15 cellular contexts compared by ENCODE assay signal in the genomic region with DNA sequence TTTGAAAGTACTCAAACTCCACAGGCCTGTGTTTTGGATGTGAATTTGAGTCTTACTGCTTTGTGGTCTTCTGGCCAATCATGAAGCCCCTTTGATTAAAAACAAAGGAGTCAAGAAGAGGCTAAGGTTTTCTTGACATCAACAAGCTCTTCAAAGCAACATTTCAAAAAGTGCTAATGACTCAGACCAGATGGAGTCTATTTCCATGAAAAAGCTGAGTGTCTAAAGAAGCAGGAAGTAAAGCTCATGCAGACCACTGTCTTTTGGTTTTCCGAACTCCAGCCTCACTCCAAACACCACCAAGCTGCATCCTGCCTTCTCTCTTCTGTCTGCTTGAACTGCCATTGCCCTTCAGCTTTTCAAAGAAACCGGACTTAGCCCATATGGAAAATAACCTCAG.
DNase-seq lines count a peak whose midpoint lies in the region; ATAC-seq, FAIRE-seq and TF ChIP-seq lines count a peak whose summit lies in the region.
"Had no signal": no experiment of that assay in that cellular context is flagged by ENCODE, and none has a peak within 500 bp of the region (broad histone marks: within the 10 kb centered on the region; RNA-seq: fewer than 3 reads in every experiment).

No MANE protein-coding gene starts in this region.

- peak; percentile 91 for FAIRE-seq in endometrium (lab: Jason Lieb, UNC)

- H3K27ac ChIP-seq in HUES48 (ENCODE audit: low read depth, low read length), result peak overlapping the region; percentile 55
- peak overlapping the region; percentile 66 for H3K27ac ChIP-seq in mesodermal cell (ENCODE audit: low read depth, low read length, severe bottlenecking)
- no peak overlapping the region for H3K27ac ChIP-seq in transverse colon
- H3K27ac ChIP-seq: BLaER1 treated with 17β-estradiol and CSF1 and Interleukin-3, amounts not matched to agents 10 nM and 100 nM; HL-60; KMS-11 had no signal

- ATAC-seq in GM18868 (IDR thresholded peaks at IDR 0.05; ENCODE audit: unreplicated experiment), result no peak
- ATAC-seq: PC-3 had no signal

- H3K36me3 ChIP-seq in HUES48 (ENCODE audit: control insufficient read depth, insufficient read depth, low read length) (no peaks in the 10 kb centered on the region), mesodermal cell (ENCODE audit: control insufficient read depth, insufficient read depth, low read length) (no peaks in the 10 kb centered on the region), transverse colon (no peaks in the 10 kb centered on the region)
- H3K36me3 ChIP-seq: BLaER1 treated with 17β-estradiol and CSF1 and Interleukin-3, amounts not matched to agents 10 nM and 100 nM had no signal

- DNase-seq in hypothalamus (lab: John Stamatoyannopoulos, UW) (no peak), GM10266 (ENCODE audit: extremely low spot score) (no peak), transverse colon (no peak)
- DNase-seq: DMS 273 treated with DMSO at 0.1 percent for 48 hours, NCI-H1092, NCI-H2227 treated with DMSO at 0.1 percent for 48 hours, NCI-H524 treated with DMSO at 0.1 percent for 48 hours, PC-3 had no signal

- H3K4me3 ChIP-seq in HUES48 (ENCODE audit: low read depth, low read length), result no peak overlapping the region
- no peak overlapping the region for H3K4me3 ChIP-seq in mesodermal cell (ENCODE audit: extremely low read depth, insufficient read depth, low read length, poor library complexity, severe bottlenecking)
- no peak overlapping the region for H3K4me3 ChIP-seq in transverse colon
- H3K4me3 ChIP-seq: BLaER1 treated with 17β-estradiol and CSF1 and Interleukin-3, amounts not matched to agents 10 nM and 100 nM had no signal

- H3K4me1 ChIP-seq in HUES48 (ENCODE audit: control insufficient read depth, insufficient read depth, low read length) (peaks cover 6% of the 10 kb centered on the region), mesodermal cell (ENCODE audit: control insufficient read depth, insufficient read depth, low read length, poor library complexity, severe bottlenecking) (peaks cover 44% of the 10 kb centered on the region), transverse colon (peaks cover 0 to 20% (median 7%) of the 10 kb centered on the region in 4 donors)

- no peak for TF ChIP-seq POLR2A in transverse colon (IDR thresholded peaks at IDR 0.05)

- TF ChIP-seq CTCF in GM10266 (IDR thresholded peaks at IDR 0.05; ENCODE audit: control insufficient read depth, insufficient read depth, low read depth, missing control alignments) (no peak), transverse colon (IDR thresholded peaks at IDR 0.05) (no peak)

- in situ Hi-C loops in transverse colon (cut with MboI; ENCODE audit: low pct_ligation_motif_present in 1 of 4, low pct_unique_long_range_greater_than_20kb in 1 of 4, low sequenced_read_pairs in 3 of 4), result no loop called here

- no peak overlapping the region for H3K9ac ChIP-seq in HUES48 (ENCODE audit: low read depth, low read length)
- H3K9ac ChIP-seq: BLaER1 treated with 17β-estradiol and CSF1 and Interleukin-3, amounts not matched to agents 10 nM and 100 nM; KMS-11 had no signal

- intact Hi-C loops in transverse colon (cut with DNase I; ENCODE audit: low total_unique reads), result no loop called here

- H3K9me3 ChIP-seq in HUES48 (ENCODE audit: control insufficient read depth, insufficient read depth, low read length), result no peaks in the 10 kb centered on the region
- H3K9me3 ChIP-seq in mesodermal cell (ENCODE audit: control insufficient read depth, low read length), result no peaks in the 10 kb centered on the region
- H3K9me3 ChIP-seq in transverse colon, result no peaks in the 10 kb centered on the region
- H3K9me3 ChIP-seq: BLaER1 treated with 17β-estradiol and CSF1 and Interleukin-3, amounts not matched to agents 10 nM and 100 nM had no signal

- H3K27me3 ChIP-seq in HUES48 (ENCODE audit: control insufficient read depth, insufficient read depth, low read length) (no peaks in the 10 kb centered on the region), transverse colon (no peaks in the 10 kb centered on the region)
- H3K27me3 ChIP-seq: BLaER1 treated with 17β-estradiol and CSF1 and Interleukin-3, amounts not matched to agents 10 nM and 100 nM had no signal

- no peak for TF ChIP-seq EP300 in transverse colon (IDR thresholded peaks at IDR 0.05; ENCODE audit: low read depth)

- WGBS in mesodermal cell (ENCODE audit: insufficient coverage in 2 of 2), 2 experiments, result 50 to 100% methylated on average over 1 to 2 of the region's 2 CpGs
- WGBS in transverse colon (ENCODE audit: low coverage in 1 of 2), 2 donors, result 80 to 89% methylated on average over 2 of the region's 2 CpGs

Comparison
In these comparisons a context has a peak if more than half of its experiments do, and no peak if none do; other contexts are left out.
1. H3K27ac ChIP-seq: peak in HUES48 (single experiment) and mesodermal cell (single experiment); none in transverse colon (0 of 4).